2 cellular contexts compared by ENCODE assay signal in genomic region chr3:59006791-59007517, GRCh38.
TF ChIP-seq lines count a peak whose summit lies in the region.

No MANE protein-coding gene starts in this region.

TF ChIP-seq in IMR-90, 13 proteins besides CTCF, POLR2A, EP300 and RAD21:
- TF ChIP-seq NFE2L2 (IDR thresholded peaks at IDR 0.05; ENCODE audit: low read depth, low read length) (no peak), BHLHE40 (IDR thresholded peaks at IDR 0.05; ENCODE audit: low read depth, low read length) (no peak), FOS (IDR thresholded peaks at IDR 0.05; ENCODE audit: low read depth, low read length) (no peak), MAFK (IDR thresholded peaks at IDR 0.05; ENCODE audit: low read depth, low read length) (no peak), MAZ (IDR thresholded peaks at IDR 0.05; ENCODE audit: borderline replicate concordance, low read depth, low read length) (no peak), MXI1 (IDR thresholded peaks at IDR 0.05; ENCODE audit: borderline replicate concordance, low read depth, low read length) (no peak), CEBPB (IDR thresholded peaks at IDR 0.05; ENCODE audit: low read depth, low read length) (no peak), RFX5 (IDR thresholded peaks at IDR 0.05; ENCODE audit: low read depth, low read length) (no peak), RCOR1 (IDR thresholded peaks at IDR 0.05; ENCODE audit: insufficient replicate concordance, low read length) (no peak), SMC3 (IDR thresholded peaks at IDR 0.05; ENCODE audit: low read depth, low read length) (no peak), ELK1 (IDR thresholded peaks at IDR 0.05; ENCODE audit: borderline replicate concordance, low read depth, low read length) (no peak), CHD1 (IDR thresholded peaks at IDR 0.05; ENCODE audit: low read depth, low read length) (no peak), USF2 (IDR thresholded peaks at IDR 0.05; ENCODE audit: low read depth, low read length) (no peak)

TF ChIP-seq in WTC11, 78 proteins besides CTCF, POLR2A, EP300 and RAD21:
- no peak for TF ChIP-seq HMGA2 (CRISPR knock-in tag; IDR thresholded peaks at IDR 0.05)
